Comparison of ENCODE assay signal across 18 cellular contexts in genomic region chr6:158606935-158607334, GRCh38. TPM values are rescaled to one million over a fixed set of nuclear protein-coding genes. Genes with fewer than 3 reads are reported as not detected.
DNase-seq lines count a peak whose midpoint lies in the region; ATAC-seq and TF ChIP-seq lines count a peak whose summit lies in the region.
"Had no signal": no experiment of that assay in that cellular context is flagged by ENCODE, and none has a peak within 500 bp of the region (broad histone marks: within the 10 kb centered on the region; RNA-seq: fewer than 3 reads in every experiment).

No MANE protein-coding gene starts in this region.

- no peak overlapping the region for H2AK5ac ChIP-seq in mesenchymal stem cell (ENCODE audit: low read length, severe bottlenecking)

- H3K9me3 Mint-ChIP-seq in WTC11 (no peaks in the 10 kb centered on the region), type B pancreatic cell (no peaks in the 10 kb centered on the region)
- H3K9me3 Mint-ChIP-seq: CD8-positive, alpha-beta T cell; IgD-negative memory B cell had no signal

- H3K27me3 Mint-ChIP-seq in WTC11 (ENCODE audit: low read depth) (no peaks in the 10 kb centered on the region), type B pancreatic cell (no peaks in the 10 kb centered on the region)
- H3K27me3 Mint-ChIP-seq: IgD-negative memory B cell had no signal

- no peak overlapping the region for H3K14ac ChIP-seq in mesenchymal stem cell (ENCODE audit: low read length in 2 of 2)

- H3K4me1 ChIP-seq in cardiac muscle cell (ENCODE audit: low read depth) (peaks cover 31% of the 10 kb centered on the region), mesenchymal stem cell (ENCODE audit: control insufficient read depth, insufficient read depth, low read depth, low read length) (no peaks in the 10 kb centered on the region)
- H3K4me1 ChIP-seq: BLaER1, HAP-1 had no signal

- H3K4me3 ChIP-seq in cardiac muscle cell (no peak overlapping the region), mesenchymal stem cell (ENCODE audit: insufficient read depth in 1 of 2, low read depth in 1 of 2, low read length in 2 of 2) (no peak overlapping the region)
- H3K4me3 ChIP-seq: BLaER1, HAP-1 had no signal

- H2BK12ac ChIP-seq in mesenchymal stem cell (ENCODE audit: low read length in 2 of 2): no peak overlapping the region

- peak overlapping the region; percentile 28 for H3K27ac ChIP-seq in cardiac muscle cell
- no peak overlapping the region for H3K27ac ChIP-seq in mesenchymal stem cell (ENCODE audit: low read length, poor library complexity, severe bottlenecking)
- H3K27ac ChIP-seq: BLaER1, HL-60 had no signal

- POLR2A ChIA-PET in WTC11 (lab: Charles Lee): no interaction called here

- no peak overlapping the region for H2BK5ac ChIP-seq in mesenchymal stem cell (ENCODE audit: low read depth, low read length, poor library complexity, severe bottlenecking)

- H2AFZ ChIP-seq in mesenchymal stem cell (ENCODE audit: low read depth, low read length): no peak overlapping the region

- H3K4me1 Mint-ChIP-seq in WTC11: peaks cover 14% of the 10 kb centered on the region
- peaks cover 5% of the 10 kb centered on the region for H3K4me1 Mint-ChIP-seq in type B pancreatic cell (ENCODE audit: unreplicated experiment)
- H3K4me1 Mint-ChIP-seq: CD14-positive monocyte had no signal

- H3K18ac ChIP-seq in mesenchymal stem cell (ENCODE audit: low read depth in 1 of 2, low read length in 2 of 2): no peak overlapping the region

- H3K4ac ChIP-seq in mesenchymal stem cell (ENCODE audit: low read depth in 1 of 2, low read length in 2 of 2): no peak overlapping the region

- H3K36me3 Mint-ChIP-seq in WTC11: peaks cover 48% of the 10 kb centered on the region
- H3K36me3 Mint-ChIP-seq in type B pancreatic cell: peaks cover 8% of the 10 kb centered on the region

- H3K23ac ChIP-seq in mesenchymal stem cell (ENCODE audit: low read length in 2 of 2): peak overlapping the region in 1 of 2 experiments; percentile 53

- peaks cover 34% of the 10 kb centered on the region for H3K79me1 ChIP-seq in mesenchymal stem cell (replicated peaks; ENCODE audit: low read length, poor library complexity, severe bottlenecking)

- H3K9me3 ChIP-seq in cardiac muscle cell (ENCODE audit: low read depth): no peaks in the 10 kb centered on the region
- H3K9me3 ChIP-seq in mesenchymal stem cell (ENCODE audit: control insufficient read depth, low read length): no peaks in the 10 kb centered on the region
- H3K9me3 ChIP-seq: BLaER1, HAP-1 had no signal

- no peak overlapping the region for H3K4me3 Mint-ChIP-seq in WTC11
- H3K4me3 Mint-ChIP-seq in type B pancreatic cell: no peak overlapping the region
- H3K4me3 Mint-ChIP-seq: CD14-positive monocyte; CD8-positive, alpha-beta T cell; IgD-negative memory B cell had no signal

- ATAC-seq in WTC11: no peak
- ATAC-seq: CD8-positive, alpha-beta T cell had no signal

- H2BK120ac ChIP-seq in mesenchymal stem cell (ENCODE audit: low read depth, low read length): no peak overlapping the region

- H3K27ac Mint-ChIP-seq in WTC11 (peak overlapping the region; percentile 26; the same call in 1 of the 2 replicates), type B pancreatic cell (no peak overlapping the region)
- H3K27ac Mint-ChIP-seq: CD8-positive, alpha-beta T cell; IgD-negative memory B cell had no signal

- intact Hi-C loops in cardiac septum (cut with DNase I): no loop called here

- H4K91ac ChIP-seq in mesenchymal stem cell (ENCODE audit: low read length): no peak overlapping the region

- peak overlapping the region; percentile 12 for H4K8ac ChIP-seq in mesenchymal stem cell (ENCODE audit: low read length)

- no peak overlapping the region for H3K4me2 ChIP-seq in mesenchymal stem cell (ENCODE audit: low read length, poor library complexity, severe bottlenecking)
- H3K4me2 ChIP-seq: BLaER1 had no signal

- H3K9ac ChIP-seq in mesenchymal stem cell (ENCODE audit: low read length): no peak overlapping the region
- H3K9ac ChIP-seq: BLaER1 had no signal

- H3K36me3 ChIP-seq in cardiac muscle cell (peaks cover 9% of the 10 kb centered on the region), mesenchymal stem cell (ENCODE audit: control insufficient read depth in 1 of 2, insufficient read depth in 2 of 2, low read depth in 1 of 2, low read length in 2 of 2) (peaks cover 56 to 70% of the 10 kb centered on the region in 2 experiments)

- no peak overlapping the region for H2BK15ac ChIP-seq in mesenchymal stem cell (ENCODE audit: low read depth, poor library complexity, severe bottlenecking)

- CTCF ChIA-PET in WTC11 (lab: Charles Lee): interaction anchor here (1.5 to 2.4 kb wide), 2 partner anchors 84 to 393 kb away, joined by 3 to 24 read pairs; no protein-coding TSS in a partner anchor

- no peaks in the 10 kb centered on the region for H3K27me3 ChIP-seq in cardiac muscle cell
- H3K27me3 ChIP-seq in mesenchymal stem cell (ENCODE audit: control insufficient read depth in 1 of 2, insufficient read depth in 1 of 2, low read length in 2 of 2): no peaks in the 10 kb centered on the region
- H3K27me3 ChIP-seq: BLaER1 had no signal

- DNase-seq in cardiac muscle cell (ENCODE audit: low read depth in 1 of 2, low spot score in 1 of 2) (no peak), cardiac septum (ENCODE audit: low spot score) (no peak), WTC11 (ENCODE audit: low spot score) (no peak), mesenchymal stem cell (no peak), type B pancreatic cell (ENCODE audit: extremely low spot score, unreplicated experiment) (peak; percentile 58), SHP77 (lab: John Stamatoyannopoulos, UW) (no peak), SW 1271 (lab: John Stamatoyannopoulos, UW) (no peak)
- no peak for DNase-seq in stimulated activated CD4-positive, alpha-beta T cell treated with anti-CD3 and anti-CD28 coated beads, Interleukin-1b, Interleukin-23, amount 100 ng/mL, for 48 hours
- DNase-seq: 8988T; Calu3; CD8-positive, alpha-beta T cell; DMS79 treated with DMSO at 0.1 percent for 48 hours; GF-D8 had no signal

- WGBS in mesenchymal stem cell: 92% methylated on average over 7 of the region's 7 CpGs

- TF ChIP-seq CTCF in cardiac muscle cell (IDR thresholded peaks at IDR 0.05; ENCODE audit: low read depth, low read length) (no peak), WTC11 (IDR thresholded peaks at IDR 0.05) (no peak), type B pancreatic cell (conservative IDR thresholded peaks at IDR 0.05) (no peak)

TF ChIP-seq in WTC11, 78 proteins besides CTCF, POLR2A, EP300 and RAD21:
- TF ChIP-seq STAT6 (CRISPR knock-in tag; conservative IDR thresholded peaks at IDR 0.05; ENCODE audit: low read depth) (no peak), ZNF138 (CRISPR knock-in tag; conservative IDR thresholded peaks at IDR 0.05) (no peak), ATF6 (CRISPR knock-in tag; IDR thresholded peaks at IDR 0.05) (no peak)

RNA-seq across cellular contexts. Expression of gene DYNLT1, which starts 37.6 kb away (rescaled TPM):
- total RNA-seq in cardiac muscle cell: 86.5 and 102 TPM in 2 replicates
- 423 and 459 TPM in 2 replicates for polyA plus RNA-seq in cardiac muscle cell
- total RNA-seq in cardiac septum: 131 TPM
- total RNA-seq in WTC11 (2021): 79.0 to 98.1 TPM (median 91.8 TPM) in 3 replicates
- 187 TPM for polyA plus RNA-seq in mesenchymal stem cell (2013, experiment 1 of 2)
- 199 TPM for polyA plus RNA-seq in mesenchymal stem cell (2013, experiment 2 of 2)
- 138 and 149 TPM in 2 replicates for total RNA-seq in type B pancreatic cell (ENCODE audit: low replicate concordance)

RNA-seq across cellular contexts. Expression of gene SYTL3, which starts 42.9 kb away (rescaled TPM):
- total RNA-seq in cardiac muscle cell (6.7 and 9.9 TPM in 2 replicates), cardiac septum (5.7 TPM), WTC11 (2021) (0.27 to 0.39 TPM (median 0.28 TPM) in 3 replicates), type B pancreatic cell (ENCODE audit: low replicate concordance) (2.2 and 2.8 TPM in 2 replicates)
- 11.4 and 15.9 TPM in 2 replicates for polyA plus RNA-seq in cardiac muscle cell
- polyA plus RNA-seq in mesenchymal stem cell (2013, experiment 1 of 2): 2.1 TPM
- 2.3 TPM for polyA plus RNA-seq in mesenchymal stem cell (2013, experiment 2 of 2)

RNA-seq across cellular contexts. Expression of gene TMEM181, which starts 47.0 kb away (rescaled TPM):
- total RNA-seq in cardiac muscle cell (18.5 and 21.0 TPM in 2 replicates), cardiac septum (10.6 TPM), WTC11 (2021) (18.8 to 22.1 TPM (median 21.2 TPM) in 3 replicates), type B pancreatic cell (ENCODE audit: low replicate concordance) (26.3 and 26.5 TPM in 2 replicates)
- 17.9 and 25.0 TPM in 2 replicates for polyA plus RNA-seq in cardiac muscle cell
- 30.8 TPM for polyA plus RNA-seq in mesenchymal stem cell (2013, experiment 1 of 2)
- 31.9 TPM for polyA plus RNA-seq in mesenchymal stem cell (2013, experiment 2 of 2)
